1 cellular context compared by ENCODE assay signal in genomic region chr3:193910886-193911738, GRCh38.
A peak's percentile ranks its signal among the peaks of the same experiment; 100 is the strongest.
TF ChIP-seq lines count a peak whose summit lies in the region.

No MANE protein-coding gene starts in this region.

TF ChIP-seq in K562, 482 proteins besides CTCF, POLR2A, EP300 and RAD21 (continued from another document and continues in another):
- TF ChIP-seq ZBTB33 (CRISPR knock-in tag; IDR thresholded peaks at IDR 0.05) (no peak; the same call in 1 of the 2 replicates), ZNF584 (CRISPR knock-in tag; IDR thresholded peaks at IDR 0.05; ENCODE audit: low read depth) (peak; percentile 38; the same call in 1 of the 2 replicates), BMI1 (IDR thresholded peaks at IDR 0.05; ENCODE audit: low read length) (no peak), JUN (IDR thresholded peaks at IDR 0.05; ENCODE audit: borderline replicate concordance, low read depth, low read length) (no peak; the same call in 1 of the 2 replicates), JUN (CRISPR knock-in tag; IDR thresholded peaks at IDR 0.05; ENCODE audit: borderline replicate concordance) (no peak), E2F3 (CRISPR knock-in tag; IDR thresholded peaks at IDR 0.05) (0 out of 2 replicates have a peak, but pooled peaks have one; percentile 14), CGGBP1 (CRISPR knock-in tag; IDR thresholded peaks at IDR 0.05) (0 out of 2 replicates have a peak, but pooled peaks have one; percentile 48), ZNF318 (IDR thresholded peaks at IDR 0.05; ENCODE audit: borderline replicate concordance in 1 of 2, low read depth in 1 of 2) (peak in 1 of 2 experiments; percentile 59; a peak in 1 of 4 replicates), GATA2 (CRISPR knock-in tag; IDR thresholded peaks at IDR 0.05) (peak; percentile 91), ELF4 (CRISPR knock-in tag; IDR thresholded peaks at IDR 0.05) (no peak), RB1 (IDR thresholded peaks at IDR 0.05; ENCODE audit: low read depth) (0 out of 2 replicates have a peak, but pooled peaks have one; percentile 13), ZFP36 (IDR thresholded peaks at IDR 0.05; ENCODE audit: low read depth, low read length, partially characterized antibody) (peak; percentile 52), EHMT2 (IDR thresholded peaks at IDR 0.05) (peak; percentile 61; the same call in 1 of the 2 replicates), ARID1B (IDR thresholded peaks at IDR 0.05) (peak; percentile 94), NBN (IDR thresholded peaks at IDR 0.05; ENCODE audit: low read depth) (peak; percentile 71; the same call in 1 of the 2 replicates), NFRKB (IDR thresholded peaks at IDR 0.05; ENCODE audit: low read depth) (peak; percentile 52), LCOR (CRISPR knock-in tag; IDR thresholded peaks at IDR 0.05) (peak; percentile 58), TBL1XR1 (IDR thresholded peaks at IDR 0.05; ENCODE audit: low read length in 2 of 2) (peak in 1 of 2 experiments; percentile 93; a peak in 2 of 4 replicates), SRSF7 (optimal IDR thresholded peaks at IDR 0.05; ENCODE audit: low read depth, low read length) (no peak), SIX5 (IDR thresholded peaks at IDR 0.05; ENCODE audit: borderline replicate concordance in 1 of 2, insufficient read depth in 1 of 2, low read depth in 1 of 2, low read length in 2 of 2) (0 out of 4 replicates have a peak, but pooled peaks of 1 of the 2 experiments have one; percentile 2), CREM (IDR thresholded peaks at IDR 0.05; ENCODE audit: low read depth) (peak; percentile 79), FOXK1 (CRISPR knock-in tag; IDR thresholded peaks at IDR 0.05; ENCODE audit: borderline replicate concordance) (0 out of 2 replicates have a peak, but pooled peaks have one; percentile 3), NCOR1 (IDR thresholded peaks at IDR 0.05) (peak; percentile 91), FOXJ2 (tag; IDR thresholded peaks at IDR 0.05) (peak; percentile 74; the same call in 1 of the 2 replicates), GABPB1 (CRISPR knock-in tag; IDR thresholded peaks at IDR 0.05) (peak; percentile 27; the same call in 1 of the 2 replicates), SPI1 (IDR thresholded peaks at IDR 0.05; ENCODE audit: borderline replicate concordance, low read depth, low read length) (peak; percentile 76)
- TF ChIP-seq, protein P1, sequence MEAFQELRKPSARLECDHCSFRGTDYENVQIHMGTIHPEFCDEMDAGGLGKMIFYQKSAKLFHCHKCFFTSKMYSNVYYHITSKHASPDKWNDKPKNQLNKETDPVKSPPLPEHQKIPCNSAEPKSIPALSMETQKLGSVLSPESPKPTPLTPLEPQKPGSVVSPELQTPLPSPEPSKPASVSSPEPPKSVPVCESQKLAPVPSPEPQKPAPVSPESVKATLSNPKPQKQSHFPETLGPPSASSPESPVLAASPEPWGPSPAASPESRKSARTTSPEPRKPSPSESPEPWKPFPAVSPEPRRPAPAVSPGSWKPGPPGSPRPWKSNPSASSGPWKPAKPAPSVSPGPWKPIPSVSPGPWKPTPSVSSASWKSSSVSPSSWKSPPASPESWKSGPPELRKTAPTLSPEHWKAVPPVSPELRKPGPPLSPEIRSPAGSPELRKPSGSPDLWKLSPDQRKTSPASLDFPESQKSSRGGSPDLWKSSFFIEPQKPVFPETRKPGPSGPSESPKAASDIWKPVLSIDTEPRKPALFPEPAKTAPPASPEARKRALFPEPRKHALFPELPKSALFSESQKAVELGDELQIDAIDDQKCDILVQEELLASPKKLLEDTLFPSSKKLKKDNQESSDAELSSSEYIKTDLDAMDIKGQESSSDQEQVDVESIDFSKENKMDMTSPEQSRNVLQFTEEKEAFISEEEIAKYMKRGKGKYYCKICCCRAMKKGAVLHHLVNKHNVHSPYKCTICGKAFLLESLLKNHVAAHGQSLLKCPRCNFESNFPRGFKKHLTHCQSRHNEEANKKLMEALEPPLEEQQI (IDR thresholded peaks at IDR 0.05) = peak; percentile 55; the same call in 1 of the 2 replicates
- TF ChIP-seq, protein P2, sequence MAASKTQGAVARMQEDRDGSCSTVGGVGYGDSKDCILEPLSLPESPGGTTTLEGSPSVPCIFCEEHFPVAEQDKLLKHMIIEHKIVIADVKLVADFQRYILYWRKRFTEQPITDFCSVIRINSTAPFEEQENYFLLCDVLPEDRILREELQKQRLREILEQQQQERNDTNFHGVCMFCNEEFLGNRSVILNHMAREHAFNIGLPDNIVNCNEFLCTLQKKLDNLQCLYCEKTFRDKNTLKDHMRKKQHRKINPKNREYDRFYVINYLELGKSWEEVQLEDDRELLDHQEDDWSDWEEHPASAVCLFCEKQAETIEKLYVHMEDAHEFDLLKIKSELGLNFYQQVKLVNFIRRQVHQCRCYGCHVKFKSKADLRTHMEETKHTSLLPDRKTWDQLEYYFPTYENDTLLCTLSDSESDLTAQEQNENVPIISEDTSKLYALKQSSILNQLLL (CRISPR knock-in tag; IDR thresholded peaks at IDR 0.05; ENCODE audit: borderline replicate concordance) = no peak
- TF ChIP-seq, protein P3, sequence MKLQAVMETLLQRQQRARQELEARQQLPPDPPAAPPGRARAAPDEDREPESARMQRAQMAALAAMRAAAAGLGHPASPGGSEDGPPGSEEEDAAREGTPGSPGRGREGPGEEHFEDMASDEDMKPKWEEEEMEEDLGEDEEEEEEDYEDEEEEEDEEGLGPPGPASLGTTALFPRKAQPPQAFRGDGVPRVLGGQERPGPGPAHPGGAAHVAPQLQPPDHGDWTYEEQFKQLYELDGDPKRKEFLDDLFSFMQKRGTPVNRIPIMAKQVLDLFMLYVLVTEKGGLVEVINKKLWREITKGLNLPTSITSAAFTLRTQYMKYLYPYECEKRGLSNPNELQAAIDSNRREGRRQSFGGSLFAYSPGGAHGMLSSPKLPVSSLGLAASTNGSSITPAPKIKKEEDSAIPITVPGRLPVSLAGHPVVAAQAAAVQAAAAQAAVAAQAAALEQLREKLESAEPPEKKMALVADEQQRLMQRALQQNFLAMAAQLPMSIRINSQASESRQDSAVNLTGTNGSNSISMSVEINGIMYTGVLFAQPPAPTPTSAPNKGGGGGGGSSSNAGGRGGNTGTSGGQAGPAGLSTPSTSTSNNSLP (IDR thresholded peaks at IDR 0.05; ENCODE audit: borderline replicate concordance, low read depth, low read length) = 0 out of 2 replicates have a peak, but pooled peaks have one; percentile 65
- TF ChIP-seq, protein P4, sequence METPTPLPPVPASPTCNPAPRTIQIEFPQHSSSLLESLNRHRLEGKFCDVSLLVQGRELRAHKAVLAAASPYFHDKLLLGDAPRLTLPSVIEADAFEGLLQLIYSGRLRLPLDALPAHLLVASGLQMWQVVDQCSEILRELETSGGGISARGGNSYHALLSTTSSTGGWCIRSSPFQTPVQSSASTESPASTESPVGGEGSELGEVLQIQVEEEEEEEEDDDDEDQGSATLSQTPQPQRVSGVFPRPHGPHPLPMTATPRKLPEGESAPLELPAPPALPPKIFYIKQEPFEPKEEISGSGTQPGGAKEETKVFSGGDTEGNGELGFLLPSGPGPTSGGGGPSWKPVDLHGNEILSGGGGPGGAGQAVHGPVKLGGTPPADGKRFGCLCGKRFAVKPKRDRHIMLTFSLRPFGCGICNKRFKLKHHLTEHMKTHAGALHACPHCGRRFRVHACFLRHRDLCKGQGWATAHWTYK (CRISPR knock-in tag; IDR thresholded peaks at IDR 0.05) = peak; percentile 75; the same call in 1 of the 2 replicates
- TF ChIP-seq, protein P5, sequence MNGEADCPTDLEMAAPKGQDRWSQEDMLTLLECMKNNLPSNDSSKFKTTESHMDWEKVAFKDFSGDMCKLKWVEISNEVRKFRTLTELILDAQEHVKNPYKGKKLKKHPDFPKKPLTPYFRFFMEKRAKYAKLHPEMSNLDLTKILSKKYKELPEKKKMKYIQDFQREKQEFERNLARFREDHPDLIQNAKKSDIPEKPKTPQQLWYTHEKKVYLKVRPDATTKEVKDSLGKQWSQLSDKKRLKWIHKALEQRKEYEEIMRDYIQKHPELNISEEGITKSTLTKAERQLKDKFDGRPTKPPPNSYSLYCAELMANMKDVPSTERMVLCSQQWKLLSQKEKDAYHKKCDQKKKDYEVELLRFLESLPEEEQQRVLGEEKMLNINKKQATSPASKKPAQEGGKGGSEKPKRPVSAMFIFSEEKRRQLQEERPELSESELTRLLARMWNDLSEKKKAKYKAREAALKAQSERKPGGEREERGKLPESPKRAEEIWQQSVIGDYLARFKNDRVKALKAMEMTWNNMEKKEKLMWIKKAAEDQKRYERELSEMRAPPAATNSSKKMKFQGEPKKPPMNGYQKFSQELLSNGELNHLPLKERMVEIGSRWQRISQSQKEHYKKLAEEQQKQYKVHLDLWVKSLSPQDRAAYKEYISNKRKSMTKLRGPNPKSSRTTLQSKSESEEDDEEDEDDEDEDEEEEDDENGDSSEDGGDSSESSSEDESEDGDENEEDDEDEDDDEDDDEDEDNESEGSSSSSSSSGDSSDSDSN (IDR thresholded peaks at IDR 0.05; ENCODE audit: borderline replicate concordance in 1 of 2, low read depth in 2 of 2, low read length in 2 of 2) = 0 out of 4 replicates have a peak, but pooled peaks of 1 of the 2 experiments have one; percentile 32
